Comparison of ENCODE assay signal across 8 cellular contexts in the genomic region with DNA sequence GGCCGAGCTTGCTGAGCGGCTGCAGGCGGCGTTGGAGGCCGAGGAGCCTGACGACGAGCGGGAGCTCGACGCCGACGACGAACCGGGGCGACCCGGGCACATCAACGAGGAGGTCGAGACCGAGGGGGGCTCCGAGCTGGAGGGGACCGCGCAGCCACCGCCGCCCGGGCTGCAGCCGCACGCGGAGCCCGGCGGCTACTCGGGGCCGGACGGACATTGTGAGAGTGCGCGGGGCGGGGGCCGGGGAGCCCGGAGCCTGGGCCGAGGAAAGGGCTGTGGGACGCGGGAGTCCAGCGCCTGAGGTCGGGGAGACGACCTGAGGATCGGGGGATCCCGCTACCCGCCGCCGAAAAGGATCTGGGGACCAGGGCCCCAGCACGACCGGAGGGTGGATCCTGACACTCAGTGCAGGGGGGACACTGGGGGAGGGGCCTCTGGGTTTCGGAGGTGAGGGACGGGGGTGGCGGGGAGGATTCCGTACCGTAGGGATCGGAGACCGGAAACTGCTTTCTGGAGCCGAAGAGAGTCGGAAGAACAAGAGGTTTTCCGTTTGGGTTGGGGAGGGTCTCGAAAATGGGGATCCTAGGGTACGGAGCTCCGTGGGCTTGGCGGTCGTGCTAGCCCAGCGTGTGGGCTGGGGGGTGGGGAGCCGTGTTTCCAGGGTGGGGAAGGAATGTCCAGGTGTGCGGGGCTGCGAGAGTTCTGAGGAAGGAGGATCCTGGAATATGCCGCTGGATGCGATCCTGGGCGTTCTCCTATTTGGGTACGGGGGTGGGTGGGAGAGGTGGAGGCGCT. TPM values are rescaled to one million over a fixed set of nuclear protein-coding genes. Genes with fewer than 3 reads are reported as not detected.
DNase-seq lines count a peak whose midpoint lies in the region; ATAC-seq, FAIRE-seq and TF ChIP-seq lines count a peak whose summit lies in the region.

No MANE protein-coding gene starts in this region.

- in situ Hi-C loops in HepG2 (cut with HindIII; ENCODE audit: extremely low pct_ligation_motif_present, low pct_unique_long_range_greater_than_20kb), result loop anchor here (5.0 kb wide), 3 partner anchors 37 to 62 kb away; no protein-coding TSS in a partner anchor

- intact Hi-C loops in HepG2 (cut with micrococcal nuclease; ENCODE audit: unreplicated experiment), result no loop called here

- H3K36me3 ChIP-seq in Karpas-422 (ENCODE audit: insufficient read depth, low read length) (peaks cover 20% of the 10 kb centered on the region), HepG2 (replicated peaks in 1 of 2; ENCODE audit: control insufficient read depth in 1 of 2, insufficient read depth in 2 of 2, low read length in 2 of 2) (peaks cover 6 to 24% of the 10 kb centered on the region in 2 experiments)

- H3K4me3 ChIP-seq in Karpas-422 (ENCODE audit: low read length) (peak overlapping the region; percentile 97), HepG2 (replicated peaks in 1 of 3; ENCODE audit: insufficient read depth in 1 of 3, low read depth in 2 of 3, low read length in 3 of 3) (peak overlapping the region; percentile 67 to 93 (median 85))

- peak in 1 of 2 experiments; percentile 52 for TF ChIP-seq POLR2A in HepG2 (IDR thresholded peaks at IDR 0.05; ENCODE audit: insufficient read depth in 1 of 2, low read depth in 2 of 2, low read length in 2 of 2)

- no peak for FAIRE-seq in HepG2 (lab: Jason Lieb, UNC)
- FAIRE-seq in RCC 7860 (lab: Jason Lieb, UNC), result no peak

- under 1% methylated on average over 29 of the region's 75 CpGs for WGBS in HepG2 (ENCODE audit: low lambda C conversion rate)

- CTCF ChIA-PET in GM10248 (lab: Yijun Ruan, JAX), result interaction anchor here (0.9 to 3.4 kb wide), 11 partner anchors 25 to 630 kb away, joined by 3 to 20 read pairs (median 3); no protein-coding TSS in a partner anchor
- CTCF ChIA-PET in WTC11 (lab: Charles Lee), result interaction anchor here (0.7 to 5.7 kb wide), 11 partner anchors 16 to 445 kb away, joined by 3 to 95 read pairs (median 4); no protein-coding TSS in a partner anchor
- CTCF ChIA-PET in HepG2 (lab: Yijun Ruan, JAX; ENCODE audit: low intra/inter-chr PET ratio, low total read pairs), result no interaction called here

- DNase-seq in GM10248 (ENCODE audit: extremely low spot score), result peak; percentile 46
- peak; percentile 89 for DNase-seq in Karpas-422
- DNase-seq in WTC11 (ENCODE audit: low spot score), result peak; percentile 46
- peak; percentile 33 for DNase-seq in cerebellum (ENCODE audit: low spot score)
- DNase-seq in HepG2 (ENCODE audit: low spot score), result peak; percentile 46
- peak; percentile 27 to 75 (median 55) for DNase-seq in stimulated activated CD4-positive, alpha-beta T cell treated with anti-CD3 and anti-CD28 coated beads, TNF-alpha, amount 100 ng/mL, for 24 hours (ENCODE audit: low read depth in 3 of 3)
- no peak for DNase-seq in RCC 7860 (ENCODE audit: low spot score)

- H3K9me3 Mint-ChIP-seq in WTC11, result no peaks in the 10 kb centered on the region

- no TSS peak for BruUV-seq in HepG2 (replicated peaks; lab: Mats Ljungman, UMichigan)

- H3K9me3 ChIP-seq in Karpas-422 (ENCODE audit: low read length) (no peaks in the 10 kb centered on the region), HepG2 (ENCODE audit: low read length) (no peaks in the 10 kb centered on the region)

- peaks cover 52% of the 10 kb centered on the region for H3K79me2 ChIP-seq in Karpas-422 (ENCODE audit: low read length)
- H3K79me2 ChIP-seq in HepG2 (ENCODE audit: insufficient read depth, low read length), result peaks cover 44% of the 10 kb centered on the region

- no peak; the same call in 1 of the 2 replicates for TF ChIP-seq RAD21 in HepG2 (CRISPR knock-in tag; IDR thresholded peaks at IDR 0.05)

- H2AFZ ChIP-seq in Karpas-422 (ENCODE audit: low read length) (no peak overlapping the region), HepG2 (ENCODE audit: low read length) (no peak overlapping the region)

- no peaks in the 10 kb centered on the region for H3K27me3 ChIP-seq in Karpas-422 (ENCODE audit: low read length)
- H3K27me3 ChIP-seq in HepG2 (ENCODE audit: control insufficient read depth in 1 of 2, insufficient read depth in 2 of 2, low read length in 2 of 2), result no peaks in the 10 kb centered on the region; a peak in 1 of 5 replicates

- H3K9me2 ChIP-seq in Karpas-422 (replicated peaks; ENCODE audit: insufficient read depth, low read length), result no peaks in the 10 kb centered on the region

- H3K27me3 Mint-ChIP-seq in WTC11 (ENCODE audit: low read depth), result no peaks in the 10 kb centered on the region; the same call in 1 of the 2 replicates

- peak overlapping the region; percentile 99 for H3K27ac Mint-ChIP-seq in WTC11

- H3K27ac ChIP-seq in Karpas-422 (ENCODE audit: low read length) (peak overlapping the region; percentile 92), HepG2 (ENCODE audit: extremely low read length, insufficient read depth, low read length) (peak overlapping the region; percentile 97)

- H3K4me3 Mint-ChIP-seq in WTC11, result peak overlapping the region; percentile 95

- H3K4me1 Mint-ChIP-seq in WTC11, result peaks cover 27% of the 10 kb centered on the region

- POLR2A ChIA-PET in GM10248 (lab: Yijun Ruan, JAX), result interaction anchor here (0.9 to 1.8 kb wide), 5 partner anchors 33 to 286 kb away, joined by 3 to 11 read pairs (median 7); no protein-coding TSS in a partner anchor
- POLR2A ChIA-PET in WTC11 (lab: Charles Lee), result interaction anchor here (0.8 to 3.2 kb wide), 9 partner anchors 16 to 99 kb away, joined by 3 to 24 read pairs (median 4); a partner anchor contains a TSS
- POLR2A ChIA-PET in HepG2 (lab: Yijun Ruan, JAX), result interaction anchor here (0.7 to 4.5 kb wide), 17 partner anchors 9 to 105 kb away, joined by 3 to 104 read pairs (median 11); a partner anchor contains a TSS

- peaks cover 28% of the 10 kb centered on the region for H3K4me1 ChIP-seq in Karpas-422 (ENCODE audit: low read length)
- peaks cover 28% of the 10 kb centered on the region for H3K4me1 ChIP-seq in HepG2 (ENCODE audit: insufficient read depth, low read length)

- H3K9ac ChIP-seq in Karpas-422 (ENCODE audit: low read length) (peak overlapping the region; percentile 100), HepG2 (ENCODE audit: insufficient read depth, low read depth, low read length) (peak overlapping the region; percentile 100)

- no peak for TF ChIP-seq EP300 in HepG2 (IDR thresholded peaks at IDR 0.05; ENCODE audit: low read depth in 2 of 2, low read length in 2 of 2)
- TF ChIP-seq EP300 in HepG2 (CRISPR knock-in tag; IDR thresholded peaks at IDR 0.05; ENCODE audit: borderline replicate concordance), result no peak

- no peak for TF ChIP-seq CTCF in GM10248 (IDR thresholded peaks at IDR 0.05; ENCODE audit: control extremely low read depth, extremely low read depth, low read depth, missing control alignments)
- no peak for TF ChIP-seq CTCF in WTC11 (IDR thresholded peaks at IDR 0.05)
- no peak for TF ChIP-seq CTCF in HepG2 (CRISPR knock-in tag; IDR thresholded peaks at IDR 0.05)

- ATAC-seq in WTC11 (no peak), HepG2 (peak; percentile 7), GM21423 (IDR thresholded peaks at IDR 0.05; ENCODE audit: unreplicated experiment) (no peak)

- H3K36me3 Mint-ChIP-seq in WTC11, result peaks cover 27% of the 10 kb centered on the region

- H3K4me2 ChIP-seq in Karpas-422 (ENCODE audit: low read depth, low read length, poor library complexity, severe bottlenecking), result peak overlapping the region; percentile 97
- peak overlapping the region; percentile 96 for H3K4me2 ChIP-seq in HepG2 (ENCODE audit: low read depth, low read length)

- H4K20me1 ChIP-seq in Karpas-422 (ENCODE audit: insufficient read depth, low read depth, low read length), result peaks cover 13% of the 10 kb centered on the region; the same call in 1 of the 2 replicates
- no peaks in the 10 kb centered on the region for H4K20me1 ChIP-seq in HepG2 (ENCODE audit: insufficient read depth, low read length)

RNA-seq across cellular contexts. Expression of a gene that starts 0.6 kb away (rescaled TPM):
- 99.4 and 144 TPM in 2 replicates for total RNA-seq in Karpas-422 (2014; rRNA removed; shearing (Covaris generic); ENCODE audit: low replicate concordance)
- total RNA-seq in WTC11 (2021) (246 to 282 TPM (median 257 TPM) in 3 replicates), cerebellum (77.0 TPM), HepG2 (2016; rRNA removed; fragmentation: Illumina TruSeq; extraction: Trizol) (81.7 and 88.8 TPM in 2 replicates)
- total RNA-seq in HepG2 (2016; cell fraction: cytosol; rRNA removed; fragmentation: Illumina TruSeq; extraction: Trizol; ENCODE audit: low read depth), result 30.9 and 33.3 TPM in 2 replicates
- total RNA-seq in HepG2 (2016; cell fraction: insoluble cytoplasmic fraction; rRNA removed; fragmentation: Illumina TruSeq; extraction: Trizol), result 77.3 and 84.2 TPM in 2 replicates
- total RNA-seq in HepG2 (2016; cell fraction: membrane; rRNA removed; fragmentation: Illumina TruSeq; extraction: Trizol), result 78.7 and 78.8 TPM in 2 replicates
- 62.2 and 71.6 TPM in 2 replicates for total RNA-seq in HepG2 (2016; cell fraction: nucleus; rRNA removed; fragmentation: Illumina TruSeq; extraction: Trizol)
- polyA plus RNA-seq in HepG2 (2011; rRNA removed), result 29.7 and 30.9 TPM in 2 replicates
- 16.7 and 21.1 TPM in 2 replicates for polyA plus RNA-seq in HepG2 (2011; cell fraction: cytosol; rRNA removed)
- polyA plus RNA-seq in HepG2 (2011; cell fraction: nucleus; rRNA removed), result 36.0 and 41.1 TPM in 2 replicates
- polyA plus RNA-seq in HepG2 (2012), result 62.3 and 78.5 TPM in 2 replicates
- 43.7 and 48.0 TPM in 2 replicates for polyA plus RNA-seq in HepG2 (2016; cell fraction: cytosol; fragmentation: Illumina TruSeq; extraction: Trizol; ENCODE audit: low read depth)
- polyA plus RNA-seq in HepG2 (2016; cell fraction: insoluble cytoplasmic fraction; fragmentation: Illumina TruSeq; extraction: Trizol; ENCODE audit: low read depth), result 126 and 151 TPM in 2 replicates
- polyA plus RNA-seq in HepG2 (2016; cell fraction: membrane; fragmentation: Illumina TruSeq; extraction: Trizol; ENCODE audit: low read depth), result 99.0 and 109 TPM in 2 replicates
- polyA plus RNA-seq in HepG2 (2016; cell fraction: nucleus; fragmentation: Illumina TruSeq; extraction: Trizol; ENCODE audit: insufficient read depth, low read depth), result 102 and 113 TPM in 2 replicates
- polyA minus RNA-seq in HepG2 (2011; rRNA and poly(A)+ RNA removed; ENCODE audit: low replicate concordance), result 47.6 and 50.7 TPM in 2 replicates
- 23.6 and 33.9 TPM in 2 replicates for polyA minus RNA-seq in HepG2 (2011; cell fraction: cytosol; rRNA and poly(A)+ RNA removed)
- polyA minus RNA-seq in HepG2 (2011; cell fraction: nucleus; rRNA and poly(A)+ RNA removed), result 61.9 and 71.0 TPM in 2 replicates

RNA-seq across cellular contexts. Expression of a gene that starts 45.2 kb away (rescaled TPM):
- 15.5 and 17.3 TPM in 2 replicates for total RNA-seq in Karpas-422 (2014; rRNA removed; shearing (Covaris generic); ENCODE audit: low replicate concordance)
- total RNA-seq in WTC11 (2021) (29.7 to 31.4 TPM (median 30.8 TPM) in 3 replicates), cerebellum (8.3 TPM), HepG2 (2016; rRNA removed; fragmentation: Illumina TruSeq; extraction: Trizol) (7.1 and 7.3 TPM in 2 replicates)
- 1.5 and 3.3 TPM in 2 replicates for total RNA-seq in HepG2 (2016; cell fraction: cytosol; rRNA removed; fragmentation: Illumina TruSeq; extraction: Trizol; ENCODE audit: low read depth)
- total RNA-seq in HepG2 (2016; cell fraction: insoluble cytoplasmic fraction; rRNA removed; fragmentation: Illumina TruSeq; extraction: Trizol), result 6.7 and 7.8 TPM in 2 replicates
- total RNA-seq in HepG2 (2016; cell fraction: membrane; rRNA removed; fragmentation: Illumina TruSeq; extraction: Trizol), result 4.3 and 5.8 TPM in 2 replicates
- total RNA-seq in HepG2 (2016; cell fraction: nucleus; rRNA removed; fragmentation: Illumina TruSeq; extraction: Trizol), result 5.8 and 7.6 TPM in 2 replicates
- polyA plus RNA-seq in HepG2 (2011; rRNA removed), result 6.2 and 7.2 TPM in 2 replicates
- 6.6 and 7.0 TPM in 2 replicates for polyA plus RNA-seq in HepG2 (2011; cell fraction: cytosol; rRNA removed)
- polyA plus RNA-seq in HepG2 (2011; cell fraction: nucleus; rRNA removed), result 10.5 and 12.4 TPM in 2 replicates
- 8.9 and 9.4 TPM in 2 replicates for polyA plus RNA-seq in HepG2 (2012)
- 1.4 and 1.9 TPM in 2 replicates for polyA plus RNA-seq in HepG2 (2016; cell fraction: cytosol; fragmentation: Illumina TruSeq; extraction: Trizol; ENCODE audit: low read depth)
- polyA plus RNA-seq in HepG2 (2016; cell fraction: insoluble cytoplasmic fraction; fragmentation: Illumina TruSeq; extraction: Trizol; ENCODE audit: low read depth), result 10.6 and 15.1 TPM in 2 replicates
- polyA plus RNA-seq in HepG2 (2016; cell fraction: membrane; fragmentation: Illumina TruSeq; extraction: Trizol; ENCODE audit: low read depth), result 4.3 and 5.1 TPM in 2 replicates
- polyA plus RNA-seq in HepG2 (2016; cell fraction: nucleus; fragmentation: Illumina TruSeq; extraction: Trizol; ENCODE audit: insufficient read depth, low read depth), result 16.5 and 17.3 TPM in 2 replicates
- polyA minus RNA-seq in HepG2 (2011; rRNA and poly(A)+ RNA removed; ENCODE audit: low replicate concordance), result 11.3 and 18.0 TPM in 2 replicates
- 3.8 and 5.4 TPM in 2 replicates for polyA minus RNA-seq in HepG2 (2011; cell fraction: cytosol; rRNA and poly(A)+ RNA removed)
- polyA minus RNA-seq in HepG2 (2011; cell fraction: nucleus; rRNA and poly(A)+ RNA removed), result 9.4 and 9.9 TPM in 2 replicates

RNA-seq across cellular contexts. Expression of a gene that starts 45.8 kb away (rescaled TPM):
- total RNA-seq in Karpas-422 (2014; rRNA removed; shearing (Covaris generic); ENCODE audit: low replicate concordance), result not detected in 2 replicates
- 25.0 to 27.3 TPM (median 27.0 TPM) in 3 replicates for total RNA-seq in WTC11 (2021)
- total RNA-seq in cerebellum, result 10.6 TPM
- total RNA-seq in HepG2 (2016; rRNA removed; fragmentation: Illumina TruSeq; extraction: Trizol), result 0.31 and 0.71 TPM in 2 replicates
- total RNA-seq in HepG2 (2016; cell fraction: cytosol; rRNA removed; fragmentation: Illumina TruSeq; extraction: Trizol; ENCODE audit: low read depth), result 0.18 and 0.20 TPM in 2 replicates
- 0.54 and 0.67 TPM in 2 replicates for total RNA-seq in HepG2 (2016; cell fraction: insoluble cytoplasmic fraction; rRNA removed; fragmentation: Illumina TruSeq; extraction: Trizol)
- 0.59 and 0.79 TPM in 2 replicates for total RNA-seq in HepG2 (2016; cell fraction: membrane; rRNA removed; fragmentation: Illumina TruSeq; extraction: Trizol)
- total RNA-seq in HepG2 (2016; cell fraction: nucleus; rRNA removed; fragmentation: Illumina TruSeq; extraction: Trizol), result 1.1 and 1.8 TPM in 2 replicates
- polyA plus RNA-seq in HepG2 (2011; rRNA removed), result 5.7 and 5.9 TPM in 2 replicates
- 4.3 and 4.8 TPM in 2 replicates for polyA plus RNA-seq in HepG2 (2011; cell fraction: cytosol; rRNA removed)
- 5.2 and 8.0 TPM in 2 replicates for polyA plus RNA-seq in HepG2 (2011; cell fraction: nucleus; rRNA removed)
- 2.9 and 4.5 TPM in 2 replicates for polyA plus RNA-seq in HepG2 (2012)
- polyA plus RNA-seq in HepG2 (2016; cell fraction: cytosol; fragmentation: Illumina TruSeq; extraction: Trizol; ENCODE audit: low read depth), result 0.09 and 0.10 TPM in 2 replicates
- 0.39 and 0.46 TPM in 2 replicates for polyA plus RNA-seq in HepG2 (2016; cell fraction: insoluble cytoplasmic fraction; fragmentation: Illumina TruSeq; extraction: Trizol; ENCODE audit: low read depth)
- polyA plus RNA-seq in HepG2 (2016; cell fraction: membrane; fragmentation: Illumina TruSeq; extraction: Trizol; ENCODE audit: low read depth), result 0.32 and 0.35 TPM in 2 replicates
- 1.3 and 1.4 TPM in 2 replicates for polyA plus RNA-seq in HepG2 (2016; cell fraction: nucleus; fragmentation: Illumina TruSeq; extraction: Trizol; ENCODE audit: insufficient read depth, low read depth)
- 26.1 and 95.6 TPM in 2 replicates for polyA minus RNA-seq in HepG2 (2011; rRNA and poly(A)+ RNA removed; ENCODE audit: low replicate concordance)
- polyA minus RNA-seq in HepG2 (2011; cell fraction: cytosol; rRNA and poly(A)+ RNA removed), result 11.6 and 12.8 TPM in 2 replicates
- 5.0 and 5.1 TPM in 2 replicates for polyA minus RNA-seq in HepG2 (2011; cell fraction: nucleus; rRNA and poly(A)+ RNA removed)
